Comparison of ENCODE assay signal across 11 cellular contexts in genomic region chr7:108012499-108013430, GRCh38. TPM values are rescaled to one million over a fixed set of nuclear protein-coding genes. Genes with fewer than 3 reads are reported as not detected.
DNase-seq lines count a peak whose midpoint lies in the region; ATAC-seq and TF ChIP-seq lines count a peak whose summit lies in the region.
"Had no signal": no experiment of that assay in that cellular context is flagged by ENCODE, and none has a peak within 500 bp of the region (broad histone marks: within the 10 kb centered on the region; RNA-seq: fewer than 3 reads in every experiment).

No MANE protein-coding gene starts in this region.

- no peaks in the 10 kb centered on the region for H3K27me3 ChIP-seq in esophagus muscularis mucosa
- H3K27me3 ChIP-seq in smooth muscle cell (ENCODE audit: low read depth), result no peaks in the 10 kb centered on the region

- peak; percentile 14 for DNase-seq in SIG-M5 treated with dmso at 0.1 percent for 504 hours (lab: John Stamatoyannopoulos, UW; ENCODE audit: unreplicated experiment)
- no peak for DNase-seq in SIG-M5 (lab: John Stamatoyannopoulos, UW)
- peak; percentile 30 for DNase-seq in SK-MEL-5 (ENCODE audit: low read depth, low spot score)
- peak; percentile 91 for DNase-seq in esophagus muscularis mucosa (ENCODE audit: extremely low spot score)
- DNase-seq in smooth muscle cell (lab: John Stamatoyannopoulos, UW; ENCODE audit: unreplicated experiment), result no peak
- DNase-seq in iPS-NIHi11 (ENCODE audit: low spot score), result no peak
- DNase-seq: activated naive CD4-positive, alpha-beta T cell treated with anti-CD3 and anti-CD28 coated beads, Interleukin-2, amount 10 ng/mL, durations not matched to agents 7 days and 5 days; hypothalamus; NCI-H1436 had no signal

- TF ChIP-seq CTCF in esophagus muscularis mucosa (IDR thresholded peaks at IDR 0.05) (no peak), smooth muscle cell (IDR thresholded peaks at IDR 0.05; ENCODE audit: borderline replicate concordance, insufficient read depth, poor library complexity, severe bottlenecking) (no peak)

- H3K79me2 ChIP-seq in smooth muscle cell (ENCODE audit: low read depth), result no peaks in the 10 kb centered on the region

- no peak overlapping the region for H3K9ac ChIP-seq in smooth muscle cell (ENCODE audit: low read depth)

- intact Hi-C loops in esophagus muscularis mucosa (cut with DNase I), result loop anchor here (10.0 kb wide), 1 partner anchor 268 kb away; the partner anchor contains the start of gene CBLL1

- in situ Hi-C loops in SK-MEL-5 (cut with HindIII; ENCODE audit: low pct_unique_long_range_greater_than_20kb, low sequenced_read_pairs), result no loop called here

- TF ChIP-seq EP300 in esophagus muscularis mucosa (IDR thresholded peaks at IDR 0.05), result no peak

- H3K4me1 ChIP-seq in esophagus muscularis mucosa, result peaks cover 0 to 44% (median 33%) of the 10 kb centered on the region in 4 donors
- H3K4me1 ChIP-seq in smooth muscle cell (ENCODE audit: low read depth), result peaks cover 7% of the 10 kb centered on the region

- TF ChIP-seq POLR2A in esophagus muscularis mucosa (IDR thresholded peaks at IDR 0.05; ENCODE audit: low read depth), result no peak

- H3K4me2 ChIP-seq in smooth muscle cell, result peak overlapping the region; percentile 11

- H3K36me3 ChIP-seq in esophagus muscularis mucosa (no peaks in the 10 kb centered on the region), smooth muscle cell (ENCODE audit: low read depth) (no peaks in the 10 kb centered on the region)

- H4K20me1 ChIP-seq in smooth muscle cell (ENCODE audit: low read depth), result no peaks in the 10 kb centered on the region

- H3K4me3 ChIP-seq in esophagus muscularis mucosa (no peak overlapping the region), smooth muscle cell (no peak overlapping the region)

- H3K27ac ChIP-seq in esophagus muscularis mucosa (replicated peaks in 1 of 4) (no peak overlapping the region), smooth muscle cell (ENCODE audit: low read depth) (no peak overlapping the region)

- ATAC-seq in GM19463 (IDR thresholded peaks at IDR 0.05; ENCODE audit: unreplicated experiment) (no peak), HG03135 (IDR thresholded peaks at IDR 0.05; ENCODE audit: unreplicated experiment) (no peak)

- H3K9me3 ChIP-seq in esophagus muscularis mucosa, result no peaks in the 10 kb centered on the region
- H3K9me3 ChIP-seq in smooth muscle cell (replicated peaks; ENCODE audit: low read depth), result no peaks in the 10 kb centered on the region

- peaks cover 17% of the 10 kb centered on the region for H3F3A ChIP-seq in smooth muscle cell (ENCODE audit: low read depth)

- 82% methylated on average over 8 of the region's 8 CpGs for WGBS in esophagus muscularis mucosa
- WGBS in smooth muscle cell (ENCODE audit: low lambda C conversion rate), result 80% methylated on average over 8 of the region's 8 CpGs

- no peak overlapping the region for H2AFZ ChIP-seq in smooth muscle cell (ENCODE audit: low read depth)

RNA-seq across cellular contexts. Expression of gene LAMB1, which starts 9.8 kb away (rescaled TPM):
- total RNA-seq in SK-MEL-5 (2014; rRNA removed; shearing (Covaris generic)), result 89.0 and 93.0 TPM in 2 replicates
- 148 and 221 TPM in 2 replicates for polyA plus RNA-seq in SK-MEL-5 (2015; cell fraction: cytosol; rRNA removed)
- polyA plus RNA-seq in SK-MEL-5 (2015; cell fraction: nucleus; rRNA removed), result 243 and 350 TPM in 2 replicates
- total RNA-seq in esophagus muscularis mucosa (100 to 1,000 TPM; 167 to 240 (median 219) TPM), smooth muscle cell (244 and 306 TPM in 2 replicates)
- polyA plus RNA-seq in smooth muscle cell, result 191 and 246 TPM in 2 replicates

Comparison
In these comparisons a context has a peak if more than half of its experiments do, and no peak if none do; other contexts are left out.
1. DNase-seq: peak in SIG-M5 treated with dmso at 0.1 percent for 504 hours (single experiment), SK-MEL-5 (single experiment) and esophagus muscularis mucosa (single experiment); none in SIG-M5 (single experiment), smooth muscle cell (single experiment) and iPS-NIHi11 (single experiment).